Comparison of ENCODE assay signal across 14 cellular contexts in the genomic region with DNA sequence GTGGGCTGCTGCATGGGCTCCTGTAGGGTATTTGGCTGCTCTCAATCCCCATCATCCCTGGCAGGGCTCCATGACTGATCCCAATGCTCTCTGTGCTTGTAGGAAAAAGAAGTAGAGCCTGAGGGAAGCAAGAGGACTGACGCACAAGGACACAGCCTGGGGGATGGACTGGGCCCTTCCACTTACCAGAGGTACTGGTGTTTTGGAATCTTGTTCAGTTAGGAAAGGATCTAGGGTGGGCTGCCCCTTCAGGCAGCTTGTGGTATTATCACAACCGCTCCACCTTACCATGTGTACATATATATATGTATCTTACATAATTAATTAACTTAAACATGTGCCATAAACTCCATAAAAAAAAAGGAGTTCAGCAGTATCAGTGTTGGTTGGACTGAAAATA. TPM values are rescaled to one million over a fixed set of nuclear protein-coding genes. Genes with fewer than 3 reads are reported as not detected.
A peak's percentile ranks its signal among the peaks of the same experiment; 100 is the strongest.
DNase-seq lines count a peak whose midpoint lies in the region; ATAC-seq and TF ChIP-seq lines count a peak whose summit lies in the region.
"Had no signal": no experiment of that assay in that cellular context is flagged by ENCODE, and none has a peak within 500 bp of the region (broad histone marks: within the 10 kb centered on the region; RNA-seq: fewer than 3 reads in every experiment).

No MANE protein-coding gene starts in this region.

- no peak overlapping the region for H3K4me3 Mint-ChIP-seq in GM23338
- no peak overlapping the region for H3K4me3 Mint-ChIP-seq in glutamatergic neuron (ENCODE audit: unreplicated experiment)
- H3K4me3 Mint-ChIP-seq: activated T-cell treated with anti-CD3 and anti-CD28 coated beads, Interleukin-2, amount 50 U/mL, for 72 hours had no signal

- H3K79me2 ChIP-seq in GM23338 (replicated peaks; ENCODE audit: insufficient read depth), result no peaks in the 10 kb centered on the region
- no peaks in the 10 kb centered on the region for H3K79me2 ChIP-seq in hepatocyte

- H3K27me3 ChIP-seq in GM23338 (ENCODE audit: insufficient read depth), result no peaks in the 10 kb centered on the region
- H3K27me3 ChIP-seq in RWPE2 (ENCODE audit: insufficient read depth, poor library complexity, severe bottlenecking), result no peaks in the 10 kb centered on the region
- no peaks in the 10 kb centered on the region for H3K27me3 ChIP-seq in hepatocyte
- H3K27me3 ChIP-seq: suprapubic skin had no signal

- DNase-seq in AG09319 (ENCODE audit: extremely low read depth, low read depth), result no peak
- peak; percentile 70 for DNase-seq in GM23338 (ENCODE audit: low spot score)
- no peak for DNase-seq in RWPE2 (ENCODE audit: low spot score)
- DNase-seq in glutamatergic neuron, result no peak
- no peak for DNase-seq in hepatocyte (ENCODE audit: low spot score)
- no peak for DNase-seq in stimulated activated CD4-positive, alpha-beta T cell treated with anti-CD3 and anti-CD28 coated beads, Interleukin-2, amount 100 ng/mL, for 48 hours
- no peak for DNase-seq in NCI-H1930 (lab: John Stamatoyannopoulos, UW)
- DNase-seq: activated T-cell treated with anti-CD3 and anti-CD28 coated beads, Interleukin-2, amount 50 U/mL, for 72 hours; foreskin fibroblast; NCI-H146 had no signal

- H3K9me3 ChIP-seq in RWPE2 (ENCODE audit: severe bottlenecking) (no peaks in the 10 kb centered on the region), hepatocyte (ENCODE audit: low read depth) (no peaks in the 10 kb centered on the region)
- H3K9me3 ChIP-seq: suprapubic skin had no signal

- peaks cover 9% of the 10 kb centered on the region; the same call in 2 of the 3 replicates for H3K9me3 Mint-ChIP-seq in GM23338
- no peaks in the 10 kb centered on the region for H3K9me3 Mint-ChIP-seq in glutamatergic neuron (ENCODE audit: unreplicated experiment)
- H3K9me3 Mint-ChIP-seq: activated T-cell treated with anti-CD3 and anti-CD28 coated beads, Interleukin-2, amount 50 U/mL, for 72 hours had no signal

- H3K4me1 ChIP-seq in GM23338 (ENCODE audit: insufficient read depth) (no peaks in the 10 kb centered on the region), RWPE2 (ENCODE audit: insufficient read depth, poor library complexity, severe bottlenecking) (no peaks in the 10 kb centered on the region), hepatocyte (ENCODE audit: insufficient read depth) (no peaks in the 10 kb centered on the region)
- H3K4me1 ChIP-seq: suprapubic skin had no signal

- peak; percentile 97 for ATAC-seq in GM23338
- no peak for ATAC-seq in RWPE2 (ENCODE audit: low read depth)
- no peak for ATAC-seq in GM18517 (IDR thresholded peaks at IDR 0.05; ENCODE audit: unreplicated experiment)
- ATAC-seq: activated T-cell treated with anti-CD3 and anti-CD28 coated beads, Interleukin-2, amount 50 U/mL, for 72 hours had no signal

- H3K27ac ChIP-seq in GM23338 (ENCODE audit: low read depth) (no peak overlapping the region), RWPE2 (ENCODE audit: poor library complexity, severe bottlenecking) (no peak overlapping the region), hepatocyte (no peak overlapping the region)
- H3K27ac ChIP-seq: suprapubic skin had no signal

- 66% methylated on average over 2 of the region's 2 CpGs for WGBS in hepatocyte (ENCODE audit: low lambda C conversion rate, missing lambda C conversion rate)

- no peaks in the 10 kb centered on the region for H3F3A ChIP-seq in GM23338 (replicated peaks; ENCODE audit: low read depth)

- no peaks in the 10 kb centered on the region for H4K20me1 ChIP-seq in GM23338 (replicated peaks; ENCODE audit: insufficient read depth)
- no peaks in the 10 kb centered on the region for H4K20me1 ChIP-seq in hepatocyte (ENCODE audit: insufficient read depth, poor library complexity, severe bottlenecking)

- H3K4me3 ChIP-seq in GM23338, result no peak overlapping the region
- H3K4me3 ChIP-seq in RWPE2 (ENCODE audit: severe bottlenecking), result no peak overlapping the region
- H3K4me3 ChIP-seq in hepatocyte, result no peak overlapping the region
- H3K4me3 ChIP-seq: suprapubic skin had no signal

- no peaks in the 10 kb centered on the region for H3K36me3 Mint-ChIP-seq in GM23338 (ENCODE audit: low read depth)
- no peaks in the 10 kb centered on the region for H3K36me3 Mint-ChIP-seq in glutamatergic neuron (ENCODE audit: unreplicated experiment)

- no peaks in the 10 kb centered on the region for H3K27me3 Mint-ChIP-seq in GM23338 (ENCODE audit: insufficient read depth, low read depth, poor library complexity)
- peaks cover 2% of the 10 kb centered on the region for H3K27me3 Mint-ChIP-seq in glutamatergic neuron (ENCODE audit: unreplicated experiment)

- H3K4me2 ChIP-seq in GM23338 (no peak overlapping the region), hepatocyte (no peak overlapping the region)

- TF ChIP-seq CTCF in AG09319 (IDR thresholded peaks at IDR 0.05; ENCODE audit: low read depth, low read length), result peak; percentile 5; the same call in 1 of the 2 replicates
- TF ChIP-seq CTCF in GM23338 (conservative IDR thresholded peaks at IDR 0.05; ENCODE audit: low read depth in 2 of 2), result peak; percentile 40 to 50
- TF ChIP-seq CTCF in RWPE2 (IDR thresholded peaks at IDR 0.05; ENCODE audit: poor library complexity, severe bottlenecking), result peak; percentile 38
- peak; percentile 49 for TF ChIP-seq CTCF in glutamatergic neuron (IDR thresholded peaks at IDR 0.05; ENCODE audit: partially characterized antibody, unreplicated experiment)
- TF ChIP-seq CTCF in hepatocyte (IDR thresholded peaks at IDR 0.05; ENCODE audit: poor library complexity), result no peak

- H2AFZ ChIP-seq in GM23338, result peak overlapping the region; percentile 91
- no peak overlapping the region for H2AFZ ChIP-seq in hepatocyte

- no peak overlapping the region for H3K27ac Mint-ChIP-seq in GM23338
- H3K27ac Mint-ChIP-seq in glutamatergic neuron (ENCODE audit: unreplicated experiment), result no peak overlapping the region
- H3K27ac Mint-ChIP-seq: activated T-cell treated with anti-CD3 and anti-CD28 coated beads, Interleukin-2, amount 50 U/mL, for 72 hours had no signal

- H3K4me1 Mint-ChIP-seq in GM23338, result peaks cover 2% of the 10 kb centered on the region; the same call in 1 of the 3 replicates
- H3K4me1 Mint-ChIP-seq in glutamatergic neuron (ENCODE audit: low read depth, unreplicated experiment), result no peaks in the 10 kb centered on the region

- H3K36me3 ChIP-seq in GM23338 (ENCODE audit: insufficient read depth), result no peaks in the 10 kb centered on the region
- H3K36me3 ChIP-seq in RWPE2 (ENCODE audit: low read depth), result no peaks in the 10 kb centered on the region
- H3K36me3 ChIP-seq in hepatocyte (replicated peaks; ENCODE audit: insufficient read depth, low read depth), result no peaks in the 10 kb centered on the region
- H3K36me3 ChIP-seq: suprapubic skin had no signal

- H3K9me2 ChIP-seq in GM23338 (ENCODE audit: insufficient read depth) (no peaks in the 10 kb centered on the region), hepatocyte (replicated peaks; ENCODE audit: insufficient read depth) (no peaks in the 10 kb centered on the region)

TF ChIP-seq in GM23338, 12 proteins besides CTCF, POLR2A, EP300 and RAD21:
- TF ChIP-seq CREB1 (CRISPR knock-in tag; IDR thresholded peaks at IDR 0.05; ENCODE audit: low read depth), result no peak
- TF ChIP-seq STAT1 (IDR thresholded peaks at IDR 0.05; ENCODE audit: unreplicated experiment), result no peak

RNA-seq across cellular contexts. Expression of a gene that starts 1.3 kb away (rescaled TPM):
- total RNA-seq in GM23338 (2014; rRNA removed; shearing (Covaris generic)), result not detected in 2 replicates
- polyA plus RNA-seq in GM23338 (2016; fragmentation: Nextera tagmentation; extraction: Ambion mirVana), result 0.14 and 0.18 TPM in 2 replicates
- total RNA-seq in glutamatergic neuron (ENCODE audit: unreplicated experiment), result not detected
- 1.5 and 1.8 TPM in 2 replicates for total RNA-seq in hepatocyte
- 0.29 and 1.5 TPM in 2 replicates for polyA plus RNA-seq in hepatocyte
- total RNA-seq: activated T-cell treated with anti-CD3 and anti-CD28 coated beads, Interleukin-2, amount 50 U/mL, for 72 hours; bronchial epithelial cell; pulmonary artery endothelial cell; suprapubic skin had no signal
